9 cellular contexts compared by ENCODE assay signal in the genomic region with DNA sequence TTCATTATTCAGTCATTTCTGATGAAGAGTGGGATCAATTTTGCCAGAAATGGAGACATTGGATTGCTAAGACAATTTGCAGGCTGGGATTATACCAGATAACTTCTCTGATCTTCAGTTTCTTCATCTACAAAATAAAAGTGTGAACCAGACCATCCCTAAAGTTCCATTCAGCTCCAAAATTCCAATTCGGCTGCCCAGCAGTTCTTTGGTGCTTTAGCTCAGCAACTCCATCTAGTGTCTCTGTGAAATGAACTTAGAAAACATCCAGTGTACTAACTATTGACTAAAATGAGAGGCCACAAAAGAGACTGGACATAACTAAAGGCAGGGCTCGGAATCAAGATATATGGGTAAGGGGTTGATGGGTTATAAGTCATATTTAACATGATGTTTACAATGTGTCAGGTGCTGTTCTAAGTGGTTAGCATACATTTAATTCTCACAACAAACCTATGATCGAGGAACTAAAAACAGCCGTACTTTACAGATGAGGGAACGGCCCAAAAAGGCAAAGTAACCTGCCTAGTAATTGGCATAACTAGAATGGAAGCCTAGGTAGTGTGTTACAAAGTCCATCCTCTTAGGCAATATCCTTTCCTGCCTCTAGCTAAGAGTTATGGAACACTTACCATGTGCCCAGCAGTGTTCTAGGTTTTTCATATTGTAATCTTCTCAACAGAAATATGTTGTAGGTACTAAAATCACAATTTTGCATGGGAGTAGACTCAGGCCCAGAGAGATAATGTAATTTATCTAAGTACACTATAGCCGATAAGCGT. TPM values are rescaled to one million over a fixed set of nuclear protein-coding genes. Genes with fewer than 3 reads are reported as not detected.
DNase-seq lines count a peak whose midpoint lies in the region; ATAC-seq, FAIRE-seq and TF ChIP-seq lines count a peak whose summit lies in the region.
"Had no signal": no experiment of that assay in that cellular context is flagged by ENCODE, and none has a peak within 500 bp of the region (broad histone marks: within the 10 kb centered on the region; RNA-seq: fewer than 3 reads in every experiment).

No MANE protein-coding gene starts in this region.

- FAIRE-seq in A549 (lab: Jason Lieb, UNC) (peak; percentile 99), HTR-8/SVneo (lab: Jason Lieb, UNC) (no peak)

- POLR2A ChIA-PET in A549 (lab: Yijun Ruan, JAX): interaction anchor here (0.6 to 2.3 kb wide), 6 partner anchors 12 to 112 kb away, joined by 3 to 17 read pairs (median 6); a partner anchor contains a TSS

- no peak for TF ChIP-seq POLR2A in A549 (IDR thresholded peaks at IDR 0.05; ENCODE audit: low read length)

- peaks cover 7% of the 10 kb centered on the region; the same call in 2 of the 3 replicates for H3K9me3 ChIP-seq in A549
- H3K9me3 ChIP-seq: Caco-2 had no signal

- CTCF ChIA-PET in A549 (lab: Yijun Ruan, JAX): interaction anchor here (0.6 to 9.1 kb wide), 55 partner anchors 10 to 1837 kb away, joined by 3 to 331 read pairs (median 4); a partner anchor contains a TSS

- H3K4me3 ChIP-seq in A549: no peak overlapping the region

- peak in 1 of 2 experiments; percentile 42 for DNase-seq in A549 (ENCODE audit: low read depth in 1 of 2, low spot score in 1 of 2)
- peak; percentile 51 for DNase-seq in HTR-8/SVneo (ENCODE audit: insufficient read length, low spot score)
- peak; percentile 48 for DNase-seq in cerebellar cortex (ENCODE audit: low spot score)
- peak; percentile 36 for DNase-seq in left kidney (ENCODE audit: low read depth, low spot score)
- no peak for DNase-seq in NK-92 (lab: John Stamatoyannopoulos, UW; ENCODE audit: unreplicated experiment)
- DNase-seq in HK-2 (ENCODE audit: unreplicated experiment): no peak
- DNase-seq in T1000 (lab: John Stamatoyannopoulos, UW): no peak

- H3K4me1 ChIP-seq in A549: peaks cover 7% of the 10 kb centered on the region; the same call in 2 of the 3 replicates

- peak; percentile 95 for TF ChIP-seq RAD21 in A549 (conservative IDR thresholded peaks at IDR 0.05 in 1 of 2, IDR thresholded peaks at IDR 0.05 in 1 of 2)

- 68% methylated on average over 7 of the region's 7 CpGs for WGBS in A549 (ENCODE audit: missing lambda C conversion rate)

- peak overlapping the region in 1 of 2 experiments; percentile 15; a peak in 3 of 6 replicates for H3K27ac ChIP-seq in A549

- peak; percentile 97 for TF ChIP-seq CTCF in A549 (IDR thresholded peaks at IDR 0.05)

- H3K4me2 ChIP-seq in A549: 0 out of 3 replicates have a peak overlapping the region, but pooled peaks have one; percentile 6

- ATAC-seq in A549 (peak; percentile 83 to 88; a peak in 4 of 6 replicates), HG03039 (IDR thresholded peaks at IDR 0.05; ENCODE audit: unreplicated experiment) (no peak)

- TF ChIP-seq EP300 in A549 (IDR thresholded peaks at IDR 0.05): no peak

TF ChIP-seq in A549, 52 proteins besides CTCF, POLR2A, EP300 and RAD21:
- TF ChIP-seq SMC3 (IDR thresholded peaks at IDR 0.05): peak; percentile 98
- TF ChIP-seq CHD4 (IDR thresholded peaks at IDR 0.05; ENCODE audit: borderline replicate concordance): no peak
- TF ChIP-seq ZFP36 (IDR thresholded peaks at IDR 0.05; ENCODE audit: borderline replicate concordance, partially characterized antibody): no peak

RNA-seq across cellular contexts. Expression of a gene that starts 17.0 kb away (rescaled TPM):
- polyA plus RNA-seq in A549 (2011; rRNA removed): 7.7 and 9.4 TPM in 2 replicates
- polyA plus RNA-seq in A549 (2012; cell fraction: cytosol; rRNA removed): 3.3 and 4.5 TPM in 2 replicates
- polyA plus RNA-seq in A549 (2012; cell fraction: nucleus; rRNA removed): 2.7 and 3.2 TPM in 2 replicates
- polyA plus RNA-seq in A549 (2017; fragmentation: RNase III; extraction: RNeasy Plus Mini Kit Qiagen cat#74134 plus additional on column Dnase treatment): 5.4 to 6.8 TPM (median 6.1 TPM) in 3 replicates
- polyA minus RNA-seq in A549 (2011; rRNA and poly(A)+ RNA removed): 1.4 and 1.6 TPM in 2 replicates

RNA-seq across cellular contexts. Expression of a gene that starts 17.4 kb away (rescaled TPM):
- 12.2 and 14.3 TPM in 2 replicates for polyA plus RNA-seq in A549 (2011; rRNA removed)
- polyA plus RNA-seq in A549 (2012; cell fraction: cytosol; rRNA removed): 3.1 and 3.9 TPM in 2 replicates
- polyA plus RNA-seq in A549 (2012; cell fraction: nucleus; rRNA removed): 1.8 and 2.9 TPM in 2 replicates
- 10.0 to 11.4 TPM (median 11.1 TPM) in 3 replicates for polyA plus RNA-seq in A549 (2017; fragmentation: RNase III; extraction: RNeasy Plus Mini Kit Qiagen cat#74134 plus additional on column Dnase treatment)
- 9.1 and 10.6 TPM in 2 replicates for polyA minus RNA-seq in A549 (2011; rRNA and poly(A)+ RNA removed)

RNA-seq across cellular contexts. Expression of a gene that starts 21.2 kb away (rescaled TPM):
- polyA plus RNA-seq in A549 (2011; rRNA removed): 120 and 158 TPM in 2 replicates
- polyA plus RNA-seq in A549 (2012; cell fraction: cytosol; rRNA removed): 81.8 and 94.9 TPM in 2 replicates
- 31.4 and 55.5 TPM in 2 replicates for polyA plus RNA-seq in A549 (2012; cell fraction: nucleus; rRNA removed)
- 47.3 to 64.3 TPM (median 57.2 TPM) in 3 replicates for polyA plus RNA-seq in A549 (2017; fragmentation: RNase III; extraction: RNeasy Plus Mini Kit Qiagen cat#74134 plus additional on column Dnase treatment)
- polyA minus RNA-seq in A549 (2011; rRNA and poly(A)+ RNA removed): 72.1 and 73.2 TPM in 2 replicates

Comparison
In these comparisons a context has a peak if more than half of its experiments do, and no peak if none do; other contexts are left out.
1. DNase-seq: peak in HTR-8/SVneo (single experiment), cerebellar cortex (single experiment) and left kidney (single experiment); none in NK-92 (single experiment), HK-2 (single experiment) and T1000 (single experiment).